16 cellular contexts compared by ENCODE assay signal in the genomic region with DNA sequence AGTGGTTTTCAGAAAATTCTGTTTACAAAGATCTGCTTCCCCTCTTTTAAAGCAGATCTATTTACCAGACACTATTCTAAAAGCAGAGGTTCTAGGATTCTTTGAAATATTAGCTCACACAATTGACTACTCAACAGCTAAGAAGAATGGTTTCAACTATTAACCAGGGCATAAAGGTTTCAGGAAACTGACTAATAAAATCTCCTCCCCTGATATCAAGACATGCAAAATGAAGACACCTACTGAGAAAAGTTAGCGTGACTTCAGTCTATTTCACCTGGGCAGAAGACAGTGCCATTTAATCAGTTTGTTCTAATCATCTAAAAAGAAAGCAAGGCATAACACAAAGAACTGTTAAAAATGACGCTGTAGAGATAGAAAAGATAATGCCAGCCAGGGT. TPM values are rescaled to one million over a fixed set of nuclear protein-coding genes. Genes with fewer than 3 reads are reported as not detected.
DNase-seq lines count a peak whose midpoint lies in the region; ATAC-seq and TF ChIP-seq lines count a peak whose summit lies in the region.
"Had no signal": no experiment of that assay in that cellular context is flagged by ENCODE, and none has a peak within 500 bp of the region (broad histone marks: within the 10 kb centered on the region; RNA-seq: fewer than 3 reads in every experiment).

No MANE protein-coding gene starts in this region.

- H3K9ac ChIP-seq in smooth muscle cell (ENCODE audit: low read depth) = no peak overlapping the region
- H3K9ac ChIP-seq: neural progenitor cell had no signal

- POLR2A ChIA-PET in activated CD4-positive, alpha-beta memory T cell treated with anti-CD3 and anti-CD28 coated beads for 36 hours (lab: Charles Lee) = interaction anchor here (0.6 to 7.7 kb wide), 21 partner anchors 7 to 719 kb away, joined by 3 to 98 read pairs (median 4); a partner anchor contains a TSS

- no peaks in the 10 kb centered on the region for H3K27me3 ChIP-seq in lower lobe of right lung (ENCODE audit: low read depth)
- H3K27me3 ChIP-seq in stomach = no peaks in the 10 kb centered on the region
- no peaks in the 10 kb centered on the region for H3K27me3 ChIP-seq in smooth muscle cell (ENCODE audit: low read depth)
- H3K27me3 ChIP-seq: ascending aorta, gastroesophageal sphincter, neural progenitor cell, upper lobe of left lung had no signal

- H3K9me3 ChIP-seq in lower lobe of right lung = no peaks in the 10 kb centered on the region
- H3K9me3 ChIP-seq in stomach = no peaks in the 10 kb centered on the region
- no peaks in the 10 kb centered on the region for H3K9me3 ChIP-seq in smooth muscle cell (replicated peaks; ENCODE audit: low read depth)
- H3K9me3 ChIP-seq: ascending aorta, gastroesophageal sphincter, upper lobe of left lung had no signal

- no peaks in the 10 kb centered on the region for H3K27me3 Mint-ChIP-seq in activated T-cell treated with anti-CD3 and anti-CD28 coated beads, Interleukin-2, amount 50 U/mL, for 24 hours
- no peaks in the 10 kb centered on the region for H3K27me3 Mint-ChIP-seq in activated CD4-positive, alpha-beta memory T cell treated with anti-CD3 and anti-CD28 coated beads for 36 hours

- no peak for DNase-seq in activated T-cell treated with anti-CD3 and anti-CD28 coated beads, Interleukin-2, amount 50 U/mL, for 24 hours
- DNase-seq in activated T-cell treated with anti-CD3 and anti-CD28 coated beads, Interleukin-2, amount 50 U/mL, for 48 hours = no peak
- DNase-seq in activated CD4-positive, alpha-beta memory T cell treated with anti-CD3 and anti-CD28 coated beads for 36 hours = no peak
- DNase-seq in lower lobe of right lung (no peak), stomach (no peak), NCI-H748 treated with DMSO at 0.1 percent for 48 hours (lab: John Stamatoyannopoulos, UW) (no peak), coronary artery (ENCODE audit: low spot score) (no peak), smooth muscle cell (lab: John Stamatoyannopoulos, UW; ENCODE audit: unreplicated experiment) (no peak)
- DNase-seq: DMS 273 treated with DMSO at 0.1 percent for 48 hours; effector CD4-positive, alpha-beta T cell; kidney; small intestine; upper lobe of left lung had no signal

- CTCF ChIA-PET in activated CD4-positive, alpha-beta memory T cell treated with anti-CD3 and anti-CD28 coated beads for 36 hours (lab: Charles Lee) = interaction anchor here (0.9 to 8.1 kb wide), 12 partner anchors 6 to 577 kb away, joined by 3 to 273 read pairs (median 3); a partner anchor contains a TSS

- peaks cover 56% of the 10 kb centered on the region for H3K36me3 ChIP-seq in lower lobe of right lung
- peaks cover 7 to 54% (median 34%) of the 10 kb centered on the region in 4 donors for H3K36me3 ChIP-seq in stomach
- peaks cover 1% of the 10 kb centered on the region for H3K36me3 ChIP-seq in smooth muscle cell (ENCODE audit: low read depth)
- H3K36me3 ChIP-seq: neural progenitor cell had no signal

- intact Hi-C loops in activated CD4-positive, alpha-beta memory T cell treated with anti-CD3 and anti-CD28 coated beads for 36 hours (cut with micrococcal nuclease) = no loop called here
- intact Hi-C loops in lower lobe of right lung (cut with DNase I) = loop anchor here (10.0 kb wide), 1 partner anchor 88 kb away; no protein-coding TSS in a partner anchor
- intact Hi-C loops in stomach (cut with DNase I; ENCODE audit: low total_unique reads) = no loop called here

- no peak for TF ChIP-seq EP300 in stomach (IDR thresholded peaks at IDR 0.05)

- no peak for TF ChIP-seq CTCF in lower lobe of right lung (IDR thresholded peaks at IDR 0.05)
- TF ChIP-seq CTCF in stomach (IDR thresholded peaks at IDR 0.05) = no peak
- TF ChIP-seq CTCF in coronary artery (IDR thresholded peaks at IDR 0.05) = no peak
- no peak for TF ChIP-seq CTCF in smooth muscle cell (IDR thresholded peaks at IDR 0.05; ENCODE audit: borderline replicate concordance, insufficient read depth, poor library complexity, severe bottlenecking)

- peaks cover 66% of the 10 kb centered on the region for H3K4me1 ChIP-seq in lower lobe of right lung
- peaks cover 65 to 99% (median 78%) of the 10 kb centered on the region in 4 donors for H3K4me1 ChIP-seq in stomach
- H3K4me1 ChIP-seq in smooth muscle cell (ENCODE audit: low read depth) = peaks cover 15% of the 10 kb centered on the region

- ATAC-seq in lower lobe of right lung = no peak
- ATAC-seq: gastroesophageal sphincter had no signal

- H3K4me3 ChIP-seq in lower lobe of right lung = no peak overlapping the region
- H3K4me3 ChIP-seq in stomach = no peak overlapping the region
- no peak overlapping the region for H3K4me3 ChIP-seq in coronary artery
- H3K4me3 ChIP-seq in smooth muscle cell = no peak overlapping the region
- H3K4me3 ChIP-seq: ascending aorta, gastroesophageal sphincter, neural progenitor cell, upper lobe of left lung had no signal

- peak overlapping the region; percentile 9 for H3K27ac ChIP-seq in lower lobe of right lung
- H3K27ac ChIP-seq in stomach = peak overlapping the region in 4 of 5 donors; percentile 82 to 91 (median 85)
- no peak overlapping the region for H3K27ac ChIP-seq in coronary artery
- H3K27ac ChIP-seq in smooth muscle cell (ENCODE audit: low read depth) = no peak overlapping the region
- H3K27ac ChIP-seq: neural progenitor cell had no signal

- no peak overlapping the region for H3K4me2 ChIP-seq in smooth muscle cell
- H3K4me2 ChIP-seq: neural progenitor cell had no signal

- H3K27ac Mint-ChIP-seq in activated T-cell treated with anti-CD3 and anti-CD28 coated beads, Interleukin-2, amount 50 U/mL, for 24 hours = peak overlapping the region; percentile 99
- peak overlapping the region; percentile 99 for H3K27ac Mint-ChIP-seq in activated CD4-positive, alpha-beta memory T cell treated with anti-CD3 and anti-CD28 coated beads for 36 hours
- H3K27ac Mint-ChIP-seq: neural progenitor cell had no signal

- peaks cover 15% of the 10 kb centered on the region for H3F3A ChIP-seq in smooth muscle cell (ENCODE audit: low read depth)

- peak overlapping the region; percentile 58 for H3K4me3 Mint-ChIP-seq in activated T-cell treated with anti-CD3 and anti-CD28 coated beads, Interleukin-2, amount 50 U/mL, for 24 hours
- peak overlapping the region; percentile 48 for H3K4me3 Mint-ChIP-seq in activated CD4-positive, alpha-beta memory T cell treated with anti-CD3 and anti-CD28 coated beads for 36 hours
- H3K4me3 Mint-ChIP-seq: neural progenitor cell had no signal

- H2AFZ ChIP-seq in smooth muscle cell (ENCODE audit: low read depth) = no peak overlapping the region
- H2AFZ ChIP-seq: neural progenitor cell had no signal

- 30 to 56% (median 36%) methylated on average over 2 of the region's 2 CpGs for WGBS in stomach, 5 donors
- WGBS in smooth muscle cell (ENCODE audit: low lambda C conversion rate) = 98% methylated on average over 2 of the region's 2 CpGs

- H3K9me3 Mint-ChIP-seq in activated T-cell treated with anti-CD3 and anti-CD28 coated beads, Interleukin-2, amount 50 U/mL, for 24 hours = no peaks in the 10 kb centered on the region
- no peaks in the 10 kb centered on the region for H3K9me3 Mint-ChIP-seq in activated CD4-positive, alpha-beta memory T cell treated with anti-CD3 and anti-CD28 coated beads for 36 hours
- H3K9me3 Mint-ChIP-seq: neural progenitor cell had no signal

- peaks cover 87% of the 10 kb centered on the region for H3K36me3 Mint-ChIP-seq in activated T-cell treated with anti-CD3 and anti-CD28 coated beads, Interleukin-2, amount 50 U/mL, for 24 hours (ENCODE audit: low read depth)
- peaks cover 66% of the 10 kb centered on the region for H3K36me3 Mint-ChIP-seq in activated CD4-positive, alpha-beta memory T cell treated with anti-CD3 and anti-CD28 coated beads for 36 hours

- H3K79me2 ChIP-seq in smooth muscle cell (ENCODE audit: low read depth) = peaks cover 26% of the 10 kb centered on the region

- TF ChIP-seq POLR2A in stomach (IDR thresholded peaks at IDR 0.05) = no peak

- H3K4me1 Mint-ChIP-seq in activated T-cell treated with anti-CD3 and anti-CD28 coated beads, Interleukin-2, amount 50 U/mL, for 24 hours (ENCODE audit: low read depth) = peaks cover 87% of the 10 kb centered on the region
- H3K4me1 Mint-ChIP-seq in activated CD4-positive, alpha-beta memory T cell treated with anti-CD3 and anti-CD28 coated beads for 36 hours (ENCODE audit: low read depth) = peaks cover 81% of the 10 kb centered on the region

- H4K20me1 ChIP-seq in smooth muscle cell (ENCODE audit: low read depth) = peaks cover 51% of the 10 kb centered on the region

RNA-seq across cellular contexts. Expression of a gene that starts 22.2 kb away (rescaled TPM):
- 100 to 1,000 TPM; 292 to 305 TPM for total RNA-seq in activated CD4-positive, alpha-beta memory T cell treated with anti-CD3 and anti-CD28 coated beads for 36 hours
- total RNA-seq in lower lobe of right lung (162 TPM), stomach (100 to 1,000 TPM in 2 of 5 donors, 10 to 100 TPM in 2, not detected in 1; 36.8 to 191 (median 80.8) TPM), smooth muscle cell (473 and 533 TPM in 2 replicates)
- polyA plus RNA-seq in stomach (100 to 1,000 TPM; 172 to 236 (median 202) TPM), smooth muscle cell (519 and 571 TPM in 2 replicates)

RNA-seq across cellular contexts. Expression of a gene that starts 31.3 kb away (rescaled TPM):
- 10 to 100 TPM; 10.0 to 13.6 TPM for total RNA-seq in activated CD4-positive, alpha-beta memory T cell treated with anti-CD3 and anti-CD28 coated beads for 36 hours
- total RNA-seq in lower lobe of right lung = 28.5 TPM
- 100 to 1,000 TPM in 1 of 5 donors, 10 to 100 TPM in 4; 12.2 to 130 (median 27.7) TPM for total RNA-seq in stomach
- polyA plus RNA-seq in stomach = 10 to 100 TPM; 14.8 to 24.3 (median 17.0) TPM
- total RNA-seq in smooth muscle cell = 9.7 and 10.5 TPM in 2 replicates
- 13.9 and 24.1 TPM in 2 replicates for polyA plus RNA-seq in smooth muscle cell

Comparison
In these comparisons a context has a peak if more than half of its experiments do, and no peak if none do; other contexts are left out.
1. H3K27ac ChIP-seq: peak in lower lobe of right lung (single experiment) and stomach (4 of 5); none in coronary artery (0 of 2) and smooth muscle cell (single experiment).